8 cellular contexts compared by ENCODE assay signal in genomic region chr10:7687228-7687907, GRCh38. TPM values are rescaled to one million over a fixed set of nuclear protein-coding genes. Genes with fewer than 3 reads are reported as not detected.
DNase-seq lines count a peak whose midpoint lies in the region; ATAC-seq, FAIRE-seq and TF ChIP-seq lines count a peak whose summit lies in the region.

No MANE protein-coding gene starts in this region.

- TF ChIP-seq EP300 in HepG2 (IDR thresholded peaks at IDR 0.05; ENCODE audit: low read depth in 2 of 2, low read length in 2 of 2) (0 out of 4 replicates have a peak, but pooled peaks of 1 of the 2 experiments have one; percentile 6), HepG2 (CRISPR knock-in tag; IDR thresholded peaks at IDR 0.05; ENCODE audit: borderline replicate concordance) (no peak)

- H3K36me3 ChIP-seq in CD8-positive, alpha-beta memory T cell (ENCODE audit: insufficient read depth, low read length) = no peaks in the 10 kb centered on the region
- no peaks in the 10 kb centered on the region for H3K36me3 ChIP-seq in colonic mucosa
- no peaks in the 10 kb centered on the region for H3K36me3 ChIP-seq in HepG2 (replicated peaks in 1 of 2; ENCODE audit: control insufficient read depth in 1 of 2, insufficient read depth in 2 of 2, low read length in 2 of 2)

- TF ChIP-seq POLR2A in HepG2 (IDR thresholded peaks at IDR 0.05; ENCODE audit: insufficient read depth in 1 of 2, low read depth in 2 of 2, low read length in 2 of 2) = no peak

- TF ChIP-seq RAD21 in HepG2 (CRISPR knock-in tag; IDR thresholded peaks at IDR 0.05) = peak; percentile 91

- H3K9me3 Mint-ChIP-seq in CD8-positive, alpha-beta memory T cell = peaks cover 6 to 21% (median 16%) of the 10 kb centered on the region in 5 donors
- peaks cover 17% of the 10 kb centered on the region for H3K9me3 Mint-ChIP-seq in activated CD4-positive, alpha-beta T cell treated with anti-CD3 and anti-CD28 coated beads, Interleukin-2, amount 10 ng/mL, durations not matched to agents 24 days and 14 days

- H3K36me3 Mint-ChIP-seq in CD8-positive, alpha-beta memory T cell = peaks cover 0 to 6% (median 0%) of the 10 kb centered on the region in 3 donors
- H3K36me3 Mint-ChIP-seq in activated CD4-positive, alpha-beta T cell treated with anti-CD3 and anti-CD28 coated beads, Interleukin-2, amount 10 ng/mL, durations not matched to agents 24 days and 14 days (ENCODE audit: low read depth) = no peaks in the 10 kb centered on the region

- H3K27ac ChIP-seq in CD8-positive, alpha-beta memory T cell (ENCODE audit: low read depth, low read length) = no peak overlapping the region
- H3K27ac ChIP-seq in colonic mucosa (no peak overlapping the region), HepG2 (ENCODE audit: extremely low read length, insufficient read depth, low read length) (peak overlapping the region; percentile 94)

- no peak overlapping the region for H3K4me3 ChIP-seq in CD8-positive, alpha-beta memory T cell (ENCODE audit: low read length)
- H3K4me3 ChIP-seq in colonic mucosa (no peak overlapping the region), HepG2 (replicated peaks in 1 of 3; ENCODE audit: insufficient read depth in 1 of 3, low read depth in 2 of 3, low read length in 3 of 3) (peak overlapping the region in 2 of 3 experiments; percentile 17 to 47; a peak in 1 of 6 replicates)

- peaks cover 16 to 25% of the 10 kb centered on the region in 2 donors for H3K27me3 Mint-ChIP-seq in CD8-positive, alpha-beta memory T cell
- H3K27me3 Mint-ChIP-seq in activated CD4-positive, alpha-beta T cell treated with anti-CD3 and anti-CD28 coated beads, Interleukin-2, amount 10 ng/mL, durations not matched to agents 24 days and 14 days = peaks cover 15% of the 10 kb centered on the region

- intact Hi-C loops in activated CD4-positive, alpha-beta T cell treated with anti-CD3 and anti-CD28 coated beads, Interleukin-2, amount 10 ng/mL, durations not matched to agents 24 days and 14 days (cut with micrococcal nuclease) = loop anchor here (1.0 to 5.0 kb wide), 2 partner anchors 162 to 1615 kb away; no protein-coding TSS in a partner anchor
- intact Hi-C loops in colonic mucosa (cut with DNase I) = loop anchor here (2.0 kb wide), 1 partner anchor 163 kb away; no protein-coding TSS in a partner anchor
- intact Hi-C loops in HepG2 (cut with micrococcal nuclease; ENCODE audit: unreplicated experiment) = loop anchor here (1.0 kb wide), 3 partner anchors 9 to 162 kb away; no protein-coding TSS in a partner anchor

- peak overlapping the region; percentile 76 for H2AFZ ChIP-seq in HepG2 (ENCODE audit: low read length)

- in situ Hi-C loops in HepG2 (cut with HindIII; ENCODE audit: extremely low pct_ligation_motif_present, low pct_unique_long_range_greater_than_20kb) = loop anchor here (5.0 kb wide), 1 partner anchor 160 kb away; no protein-coding TSS in a partner anchor

- peak; percentile 51 to 84 (median 67) for DNase-seq in CD8-positive, alpha-beta memory T cell
- DNase-seq in NCI-H526 (lab: John Stamatoyannopoulos, UW) = peak; percentile 86 to 90
- DNase-seq in activated CD4-positive, alpha-beta T cell treated with anti-CD3 and anti-CD28 coated beads, Interleukin-2, amount 10 ng/mL, durations not matched to agents 24 days and 14 days = peak; percentile 93
- peak; percentile 79 for DNase-seq in colonic mucosa
- DNase-seq in HepG2 (ENCODE audit: low spot score) = peak; percentile 95
- peak; percentile 20 to 61 (median 54) for DNase-seq in stimulated activated CD4-positive, alpha-beta T cell treated with anti-CD3 and anti-CD28 coated beads, TNF-alpha, amount 100 ng/mL, for 4 hours (ENCODE audit: low read depth in 3 of 3)

- TSS peak; percentile 98 for BruUV-seq in HepG2 (replicated peaks; lab: Mats Ljungman, UMichigan)

- H3K9ac ChIP-seq in colonic mucosa (ENCODE audit: low read depth in 2 of 2, low read length in 2 of 2) (no peak overlapping the region), HepG2 (ENCODE audit: insufficient read depth, low read depth, low read length) (peak overlapping the region; percentile 74)

- CTCF ChIA-PET in CD8-positive, alpha-beta memory T cell (lab: Charles Lee) = interaction anchor here (0.7 to 4.1 kb wide), 25 partner anchors 10 to 799 kb away, joined by 3 to 44 read pairs (median 3); no protein-coding TSS in a partner anchor
- CTCF ChIA-PET in HepG2 (lab: Yijun Ruan, JAX; ENCODE audit: low intra/inter-chr PET ratio, low total read pairs) = interaction anchor here (0.7 to 2.6 kb wide), 7 partner anchors 13 to 162 kb away, joined by 3 to 57 read pairs (median 5); partner anchors contain the start of gene ITIH2

- H3K4me1 ChIP-seq in CD8-positive, alpha-beta memory T cell (ENCODE audit: insufficient read depth, low read length) = no peaks in the 10 kb centered on the region
- H3K4me1 ChIP-seq in colonic mucosa (no peaks in the 10 kb centered on the region), HepG2 (ENCODE audit: insufficient read depth, low read length) (peaks cover 45% of the 10 kb centered on the region)

- TF ChIP-seq CTCF in colonic mucosa (IDR thresholded peaks at IDR 0.05) (peak; percentile 86), HepG2 (CRISPR knock-in tag; IDR thresholded peaks at IDR 0.05) (peak; percentile 95)

- peak overlapping the region in 2 of 8 donors; percentile 2 to 35 for H3K27ac Mint-ChIP-seq in CD8-positive, alpha-beta memory T cell
- H3K27ac Mint-ChIP-seq in activated CD4-positive, alpha-beta T cell treated with anti-CD3 and anti-CD28 coated beads, Interleukin-2, amount 10 ng/mL, durations not matched to agents 24 days and 14 days = no peak overlapping the region

- H3K27me3 ChIP-seq in CD8-positive, alpha-beta memory T cell (ENCODE audit: insufficient read depth, low read length, poor library complexity, severe bottlenecking) = no peaks in the 10 kb centered on the region
- H3K27me3 ChIP-seq in colonic mucosa (no peaks in the 10 kb centered on the region), HepG2 (ENCODE audit: control insufficient read depth in 1 of 2, insufficient read depth in 2 of 2, low read length in 2 of 2) (no peaks in the 10 kb centered on the region; a peak in 1 of 5 replicates)

- no peaks in the 10 kb centered on the region for H4K20me1 ChIP-seq in HepG2 (ENCODE audit: insufficient read depth, low read length)

- ATAC-seq in GM19438 (IDR thresholded peaks at IDR 0.05; ENCODE audit: low read depth, unreplicated experiment) = peak; percentile 97
- peak; percentile 90 for ATAC-seq in HG03469 (IDR thresholded peaks at IDR 0.05; ENCODE audit: unreplicated experiment)
- peak; percentile 66 for ATAC-seq in HepG2

- 27% methylated on average over 19 of the region's 20 CpGs for WGBS in HepG2 (ENCODE audit: low lambda C conversion rate)

- FAIRE-seq in HepG2 (lab: Jason Lieb, UNC) = peak; percentile 88

- peak overlapping the region; percentile 77 for H3K4me2 ChIP-seq in HepG2 (ENCODE audit: low read depth, low read length)

- H3K4me1 Mint-ChIP-seq in CD8-positive, alpha-beta memory T cell = peaks cover 4 to 7% (median 6%) of the 10 kb centered on the region in 3 donors
- peaks cover 10% of the 10 kb centered on the region for H3K4me1 Mint-ChIP-seq in activated CD4-positive, alpha-beta T cell treated with anti-CD3 and anti-CD28 coated beads, Interleukin-2, amount 10 ng/mL, durations not matched to agents 24 days and 14 days

- H3K79me2 ChIP-seq in HepG2 (ENCODE audit: insufficient read depth, low read length) = no peaks in the 10 kb centered on the region

- POLR2A ChIA-PET in CD8-positive, alpha-beta memory T cell (lab: Charles Lee) = no interaction called here
- POLR2A ChIA-PET in HepG2 (lab: Yijun Ruan, JAX) = interaction anchor here (1.3 to 7.0 kb wide), 17 partner anchors 10 to 162 kb away, joined by 3 to 359 read pairs (median 8); partner anchors contain the start of genes ATP5F1C, ITIH2, ITIH5 and KIN

- H3K9me3 ChIP-seq in CD8-positive, alpha-beta memory T cell (ENCODE audit: low read length) = no peaks in the 10 kb centered on the region
- no peaks in the 10 kb centered on the region for H3K9me3 ChIP-seq in colonic mucosa
- peaks cover 35% of the 10 kb centered on the region for H3K9me3 ChIP-seq in HepG2 (ENCODE audit: low read length)

- peak overlapping the region in 2 of 7 donors; percentile 1 to 48 for H3K4me3 Mint-ChIP-seq in CD8-positive, alpha-beta memory T cell
- H3K4me3 Mint-ChIP-seq in activated CD4-positive, alpha-beta T cell treated with anti-CD3 and anti-CD28 coated beads, Interleukin-2, amount 10 ng/mL, durations not matched to agents 24 days and 14 days = no peak overlapping the region

RNA-seq across cellular contexts. Expression of gene ITIH2, which starts 15.7 kb away (rescaled TPM):
- total RNA-seq in CD8-positive, alpha-beta memory T cell = not detected
- polyA plus RNA-seq in CD8-positive, alpha-beta memory T cell = not detected
- total RNA-seq in activated CD4-positive, alpha-beta T cell treated with anti-CD3 and anti-CD28 coated beads, Interleukin-2, amount 10 ng/mL, durations not matched to agents 24 days and 14 days = not detected in 2 replicates
- total RNA-seq in colonic mucosa (1 to 10 TPM in 1 of 2 donors, not detected in 1; 1.6 TPM), HepG2 (2016; rRNA removed; fragmentation: Illumina TruSeq; extraction: Trizol) (603 and 1,197 TPM in 2 replicates)
- 49.3 and 57.5 TPM in 2 replicates for total RNA-seq in HepG2 (2016; cell fraction: cytosol; rRNA removed; fragmentation: Illumina TruSeq; extraction: Trizol; ENCODE audit: low read depth)
- 560 and 1,175 TPM in 2 replicates for total RNA-seq in HepG2 (2016; cell fraction: insoluble cytoplasmic fraction; rRNA removed; fragmentation: Illumina TruSeq; extraction: Trizol)
- total RNA-seq in HepG2 (2016; cell fraction: membrane; rRNA removed; fragmentation: Illumina TruSeq; extraction: Trizol) = 127 and 151 TPM in 2 replicates
- total RNA-seq in HepG2 (2016; cell fraction: nucleus; rRNA removed; fragmentation: Illumina TruSeq; extraction: Trizol) = 929 and 1,111 TPM in 2 replicates
- 1,427 and 1,430 TPM in 2 replicates for polyA plus RNA-seq in HepG2 (2011; rRNA removed)
- 1,054 and 1,367 TPM in 2 replicates for polyA plus RNA-seq in HepG2 (2011; cell fraction: cytosol; rRNA removed)
- polyA plus RNA-seq in HepG2 (2011; cell fraction: nucleus; rRNA removed) = 619 and 697 TPM in 2 replicates
- polyA plus RNA-seq in HepG2 (2012) = 1,282 and 1,626 TPM in 2 replicates
- polyA plus RNA-seq in HepG2 (2016; cell fraction: cytosol; fragmentation: Illumina TruSeq; extraction: Trizol; ENCODE audit: low read depth) = 51.7 and 58.6 TPM in 2 replicates
- 462 and 464 TPM in 2 replicates for polyA plus RNA-seq in HepG2 (2016; cell fraction: insoluble cytoplasmic fraction; fragmentation: Illumina TruSeq; extraction: Trizol; ENCODE audit: low read depth)
- 94.8 and 114 TPM in 2 replicates for polyA plus RNA-seq in HepG2 (2016; cell fraction: membrane; fragmentation: Illumina TruSeq; extraction: Trizol; ENCODE audit: low read depth)
- polyA plus RNA-seq in HepG2 (2016; cell fraction: nucleus; fragmentation: Illumina TruSeq; extraction: Trizol; ENCODE audit: insufficient read depth, low read depth) = 923 and 981 TPM in 2 replicates
- polyA minus RNA-seq in HepG2 (2011; rRNA and poly(A)+ RNA removed; ENCODE audit: low replicate concordance) = 0.26 and 658 TPM in 2 replicates
- 661 and 1,052 TPM in 2 replicates for polyA minus RNA-seq in HepG2 (2011; cell fraction: cytosol; rRNA and poly(A)+ RNA removed)
- 465 and 707 TPM in 2 replicates for polyA minus RNA-seq in HepG2 (2011; cell fraction: nucleus; rRNA and poly(A)+ RNA removed)

RNA-seq across cellular contexts. Expression of gene ITIH5, which starts 20.6 kb away (rescaled TPM):
- total RNA-seq in CD8-positive, alpha-beta memory T cell = not detected
- polyA plus RNA-seq in CD8-positive, alpha-beta memory T cell = not detected
- total RNA-seq in activated CD4-positive, alpha-beta T cell treated with anti-CD3 and anti-CD28 coated beads, Interleukin-2, amount 10 ng/mL, durations not matched to agents 24 days and 14 days = not detected in 2 replicates
- total RNA-seq in colonic mucosa = 10 to 100 TPM in 1 of 2 donors, 1 to 10 TPM in 1; 2.2 to 15.6 TPM
- 3.5 and 8.9 TPM in 2 replicates for total RNA-seq in HepG2 (2016; rRNA removed; fragmentation: Illumina TruSeq; extraction: Trizol)
- 1.2 and 1.9 TPM in 2 replicates for total RNA-seq in HepG2 (2016; cell fraction: cytosol; rRNA removed; fragmentation: Illumina TruSeq; extraction: Trizol; ENCODE audit: low read depth)
- 3.6 and 9.0 TPM in 2 replicates for total RNA-seq in HepG2 (2016; cell fraction: insoluble cytoplasmic fraction; rRNA removed; fragmentation: Illumina TruSeq; extraction: Trizol)
- total RNA-seq in HepG2 (2016; cell fraction: membrane; rRNA removed; fragmentation: Illumina TruSeq; extraction: Trizol) = 1.2 and 1.5 TPM in 2 replicates
- 6.8 and 9.1 TPM in 2 replicates for total RNA-seq in HepG2 (2016; cell fraction: nucleus; rRNA removed; fragmentation: Illumina TruSeq; extraction: Trizol)
- polyA plus RNA-seq in HepG2 (2011; rRNA removed) = 4.7 and 6.0 TPM in 2 replicates
- polyA plus RNA-seq in HepG2 (2011; cell fraction: cytosol; rRNA removed) = 3.9 and 4.7 TPM in 2 replicates
- polyA plus RNA-seq in HepG2 (2011; cell fraction: nucleus; rRNA removed) = 3.7 and 4.5 TPM in 2 replicates
- polyA plus RNA-seq in HepG2 (2012) = 2.4 and 4.5 TPM in 2 replicates
- polyA plus RNA-seq in HepG2 (2016; cell fraction: cytosol; fragmentation: Illumina TruSeq; extraction: Trizol; ENCODE audit: low read depth) = 0.32 and 0.36 TPM in 2 replicates
- polyA plus RNA-seq in HepG2 (2016; cell fraction: insoluble cytoplasmic fraction; fragmentation: Illumina TruSeq; extraction: Trizol; ENCODE audit: low read depth) = 2.9 and 3.3 TPM in 2 replicates
- 0.55 and 0.68 TPM in 2 replicates for polyA plus RNA-seq in HepG2 (2016; cell fraction: membrane; fragmentation: Illumina TruSeq; extraction: Trizol; ENCODE audit: low read depth)
- polyA plus RNA-seq in HepG2 (2016; cell fraction: nucleus; fragmentation: Illumina TruSeq; extraction: Trizol; ENCODE audit: insufficient read depth, low read depth) = 10.8 and 11.6 TPM in 2 replicates
- 2.9 TPM in 1 of 2 replicates, not detected in the other for polyA minus RNA-seq in HepG2 (2011; rRNA and poly(A)+ RNA removed; ENCODE audit: low replicate concordance)
- polyA minus RNA-seq in HepG2 (2011; cell fraction: cytosol; rRNA and poly(A)+ RNA removed) = 1.5 and 2.2 TPM in 2 replicates
- 1.9 and 2.1 TPM in 2 replicates for polyA minus RNA-seq in HepG2 (2011; cell fraction: nucleus; rRNA and poly(A)+ RNA removed)

Comparison
In these comparisons a context has a peak if more than half of its experiments do, and no peak if none do; other contexts are left out.
1. H3K4me3 ChIP-seq: peak in HepG2 (2 of 3); none in CD8-positive, alpha-beta memory T cell (single experiment) and colonic mucosa (single experiment).
2. RNA of gene ITIH2, which starts 15.7 kb away (total RNA-seq): 49.3 to 1,197 TPM in HepG2; 1.6 TPM in colonic mucosa, not detected in CD8-positive, alpha-beta memory T cell and not detected in activated CD4-positive, alpha-beta T cell treated with anti-CD3 and anti-CD28 coated beads, Interleukin-2, amount 10 ng/mL, durations not matched to agents 24 days and 14 days; every median in the first group is over 10 times any median in the second.
3. Peak in every context shown above with its lines, with median percentiles within 50 percentile points of each other: DNase-seq and ATAC-seq.